ENCODE assay signal across 37 cellular contexts in genomic region chr10:100507357-100507732, GRCh38. TPM values are rescaled to one million over a fixed set of nuclear protein-coding genes. Genes with fewer than 3 reads are reported as not detected.
A peak's percentile ranks its signal among the peaks of the same experiment; 100 is the strongest.
DNase-seq lines count a peak whose midpoint lies in the region; ATAC-seq lines count a peak whose summit lies in the region.
"Had no signal": no experiment of that assay in that cellular context is flagged by ENCODE, and none has a peak within 500 bp of the region (broad histone marks: within the 10 kb centered on the region; RNA-seq: fewer than 3 reads in every experiment).

No MANE protein-coding gene starts in this region.

- H4K91ac ChIP-seq in trophoblast cell (ENCODE audit: low read depth, low read length) = peak overlapping the region; percentile 84

- H3K27me3 Mint-ChIP-seq in T-helper 2 cell treated with Interferon-gamma antibody and Interleukin-4, amounts not matched to agents 5 μg/mL and 100 μg/mL, for 36 hours (ENCODE audit: low read depth) = no peaks in the 10 kb centered on the region
- H3K27me3 Mint-ChIP-seq in activated naive CD8-positive, alpha-beta T cell = no peaks in the 10 kb centered on the region
- no peaks in the 10 kb centered on the region for H3K27me3 Mint-ChIP-seq in activated naive CD8-positive, alpha-beta T cell treated with anti-CD3 and anti-CD28 coated beads, Interleukin-2, amount 50 U/mL, for 24 hours
- H3K27me3 Mint-ChIP-seq in activated CD4-positive, alpha-beta memory T cell treated with anti-CD3 and anti-CD28 coated beads, Interleukin-2, amount 10 ng/mL, durations not matched to agents 7 days and 5 days = no peaks in the 10 kb centered on the region
- H3K27me3 Mint-ChIP-seq: activated naive CD4-positive, alpha-beta T cell treated with anti-CD3 and anti-CD28 coated beads, Interleukin-2, amount 50 U/mL, for 24 hours; stimulated activated memory B cell treated with anti-CD40 and anti-IgM and Interleukin-4, amounts not matched to agents 10 μg/mL and 1 μg/mL and 100 μg/mL, for 72 hours had no signal

- no peak overlapping the region for H3K4me3 ChIP-seq in trophoblast cell (ENCODE audit: low read depth, low read length)
- H3K4me3 ChIP-seq: ascending aorta, cardiac muscle cell, colonic mucosa, HAP-1, suprapubic skin, upper lobe of right lung had no signal

- DNase-seq in T-helper 2 cell treated with Interferon-gamma antibody and Interleukin-4, amounts not matched to agents 5 μg/mL and 100 μg/mL, for 36 hours (ENCODE audit: low spot score) = no peak
- DNase-seq in T-helper 2 cell = no peak
- DNase-seq in activated naive CD8-positive, alpha-beta T cell treated with anti-CD3 and anti-CD28 coated beads, Interleukin-2, amount 50 U/mL, for 24 hours = no peak
- DNase-seq in activated CD4-positive, alpha-beta memory T cell treated with anti-CD3 and anti-CD28 coated beads, Interleukin-2, amount 10 ng/mL, durations not matched to agents 7 days and 5 days = no peak
- no peak for DNase-seq in trophoblast cell
- DNase-seq in occipital lobe (lab: John Stamatoyannopoulos, UW) = no peak
- no peak for DNase-seq in hippocampal formation (lab: John Stamatoyannopoulos, UW)
- DNase-seq: 8988T; activated CD4-positive, alpha-beta T cell treated with anti-CD3 and anti-CD28 coated beads for 4 hours; C1 segment of cervical spinal cord; colonic mucosa; effector CD8-positive, alpha-beta T cell; hypothalamus; immature natural killer cell; Kasumi-1; left colon; MV-4-11; NCI-H1436; NCI-H2081; NCI-H526 treated with DMSO at 0.1 percent for 48 hours; nephron progenitor cell; SIG-M5; stimulated activated CD4-positive, alpha-beta T cell treated with anti-CD3 and anti-CD28 coated beads, Interleukin-4, amount 100 ng/mL, for 4 hours; upper lobe of right lung had no signal

- no peak overlapping the region for H3K23ac ChIP-seq in trophoblast cell (ENCODE audit: low read length)

- H2BK120ac ChIP-seq in trophoblast cell (ENCODE audit: insufficient read depth, low read length, poor library complexity) = peak overlapping the region; percentile 70

- H2BK12ac ChIP-seq in trophoblast cell (ENCODE audit: low read length) = peak overlapping the region; percentile 85

- peaks cover 83% of the 10 kb centered on the region for H3K4me1 Mint-ChIP-seq in T-helper 2 cell treated with Interferon-gamma antibody and Interleukin-4, amounts not matched to agents 5 μg/mL and 100 μg/mL, for 36 hours (ENCODE audit: low read depth)
- peaks cover 76% of the 10 kb centered on the region for H3K4me1 Mint-ChIP-seq in activated naive CD8-positive, alpha-beta T cell (ENCODE audit: low read depth)
- peaks cover 69% of the 10 kb centered on the region for H3K4me1 Mint-ChIP-seq in activated naive CD8-positive, alpha-beta T cell treated with anti-CD3 and anti-CD28 coated beads, Interleukin-2, amount 50 U/mL, for 24 hours
- peaks cover 94% of the 10 kb centered on the region for H3K4me1 Mint-ChIP-seq in activated CD4-positive, alpha-beta memory T cell treated with anti-CD3 and anti-CD28 coated beads, Interleukin-2, amount 10 ng/mL, durations not matched to agents 7 days and 5 days
- H3K4me1 Mint-ChIP-seq: nephron progenitor cell; stimulated activated memory B cell treated with anti-CD40 and anti-IgM and Interleukin-4, amounts not matched to agents 10 μg/mL and 1 μg/mL and 100 μg/mL, for 72 hours had no signal

- H3K36me3 ChIP-seq in trophoblast cell (ENCODE audit: control insufficient read depth in 1 of 2, insufficient read depth in 2 of 2, low read length in 2 of 2) = peaks cover 0 to 6% of the 10 kb centered on the region in 2 experiments
- H3K36me3 ChIP-seq: colonic mucosa had no signal

- CTCF ChIA-PET in activated CD4-positive, alpha-beta memory T cell treated with anti-CD3 and anti-CD28 coated beads, Interleukin-2, amount 10 ng/mL, durations not matched to agents 7 days and 5 days (lab: Charles Lee) = interaction anchor here (1.0 to 8.7 kb wide), 11 partner anchors 10 to 169 kb away, joined by 3 to 114 read pairs (median 31); partner anchors contain the start of gene HIF1AN

- H2AFZ ChIP-seq in trophoblast cell (ENCODE audit: insufficient read depth, low read length, poor library complexity) = no peak overlapping the region

- H3K9me3 ChIP-seq in trophoblast cell (ENCODE audit: insufficient read depth, low read depth, low read length) = no peaks in the 10 kb centered on the region
- H3K9me3 ChIP-seq: ascending aorta, colonic mucosa, HAP-1, suprapubic skin, upper lobe of right lung had no signal

- peak overlapping the region; percentile 18 for H2AK5ac ChIP-seq in trophoblast cell (ENCODE audit: low read length)

- H3K4me1 ChIP-seq in trophoblast cell (ENCODE audit: control insufficient read depth in 1 of 2, insufficient read depth in 2 of 2, low read length in 2 of 2) = peaks cover 24% of the 10 kb centered on the region in 2 experiments
- H3K4me1 ChIP-seq: ascending aorta, colonic mucosa, suprapubic skin, upper lobe of right lung had no signal

- peaks cover 6% of the 10 kb centered on the region for H3K79me1 ChIP-seq in trophoblast cell (ENCODE audit: low read length)

- peak overlapping the region; percentile 11 for H3K4me2 ChIP-seq in trophoblast cell (ENCODE audit: low read length)

- H3K4ac ChIP-seq in trophoblast cell (ENCODE audit: low read depth, low read length) = peak overlapping the region; percentile 19

- H4K12ac ChIP-seq in trophoblast cell (ENCODE audit: low read depth, low read length) = peak overlapping the region; percentile 13

- H3K27ac Mint-ChIP-seq in T-helper 2 cell treated with Interferon-gamma antibody and Interleukin-4, amounts not matched to agents 5 μg/mL and 100 μg/mL, for 36 hours = peak overlapping the region; percentile 93
- H3K27ac Mint-ChIP-seq in activated naive CD8-positive, alpha-beta T cell = peak overlapping the region; percentile 83
- H3K27ac Mint-ChIP-seq in activated naive CD8-positive, alpha-beta T cell treated with anti-CD3 and anti-CD28 coated beads, Interleukin-2, amount 50 U/mL, for 24 hours = no peak overlapping the region
- peak overlapping the region; percentile 94 for H3K27ac Mint-ChIP-seq in activated CD4-positive, alpha-beta memory T cell treated with anti-CD3 and anti-CD28 coated beads, Interleukin-2, amount 10 ng/mL, durations not matched to agents 7 days and 5 days
- H3K27ac Mint-ChIP-seq: nephron progenitor cell; stimulated activated memory B cell treated with anti-CD40 and anti-IgM and Interleukin-4, amounts not matched to agents 10 μg/mL and 1 μg/mL and 100 μg/mL, for 72 hours had no signal

- H3K9me3 Mint-ChIP-seq in T-helper 2 cell treated with Interferon-gamma antibody and Interleukin-4, amounts not matched to agents 5 μg/mL and 100 μg/mL, for 36 hours = no peaks in the 10 kb centered on the region
- no peaks in the 10 kb centered on the region for H3K9me3 Mint-ChIP-seq in activated naive CD8-positive, alpha-beta T cell (ENCODE audit: low read depth)
- H3K9me3 Mint-ChIP-seq in activated naive CD8-positive, alpha-beta T cell treated with anti-CD3 and anti-CD28 coated beads, Interleukin-2, amount 50 U/mL, for 24 hours = no peaks in the 10 kb centered on the region
- no peaks in the 10 kb centered on the region for H3K9me3 Mint-ChIP-seq in activated CD4-positive, alpha-beta memory T cell treated with anti-CD3 and anti-CD28 coated beads, Interleukin-2, amount 10 ng/mL, durations not matched to agents 7 days and 5 days
- H3K9me3 Mint-ChIP-seq: activated naive CD4-positive, alpha-beta T cell treated with anti-CD3 and anti-CD28 coated beads, Interleukin-2, amount 50 U/mL, for 24 hours; immature natural killer cell; nephron progenitor cell; stimulated activated memory B cell treated with anti-CD40 and anti-IgM and Interleukin-4, amounts not matched to agents 10 μg/mL and 1 μg/mL and 100 μg/mL, for 72 hours had no signal

- peak overlapping the region; percentile 76 for H2BK5ac ChIP-seq in trophoblast cell (ENCODE audit: low read depth, low read length, poor library complexity)

- H4K8ac ChIP-seq in trophoblast cell (ENCODE audit: low read depth, low read length) = peak overlapping the region; percentile 30

- no peaks in the 10 kb centered on the region for H3K27me3 ChIP-seq in trophoblast cell (ENCODE audit: insufficient read depth, low read length)
- H3K27me3 ChIP-seq: ascending aorta, cardiac muscle cell, colonic mucosa, suprapubic skin, upper lobe of right lung had no signal

- H3K14ac ChIP-seq in trophoblast cell (ENCODE audit: low read length) = peak overlapping the region; percentile 82

- H3K9ac ChIP-seq in trophoblast cell (ENCODE audit: low read length) = no peak overlapping the region

- H3K27ac ChIP-seq in trophoblast cell (ENCODE audit: low read depth, low read length) = peak overlapping the region; percentile 90
- H3K27ac ChIP-seq: ascending aorta, cardiac muscle cell, colonic mucosa, HL-60, suprapubic skin, upper lobe of right lung, VCaP had no signal

- no peak for ATAC-seq in activated naive CD8-positive, alpha-beta T cell treated with anti-CD3 and anti-CD28 coated beads, Interleukin-2, amount 50 U/mL, for 24 hours
- ATAC-seq: left colon; Panc1; stimulated activated memory B cell treated with anti-CD40 and anti-IgM and Interleukin-4, amounts not matched to agents 10 μg/mL and 1 μg/mL and 100 μg/mL, for 72 hours; upper lobe of right lung had no signal

- no peaks in the 10 kb centered on the region for H3K79me2 ChIP-seq in trophoblast cell (ENCODE audit: control insufficient read depth, insufficient read depth, low read length, poor library complexity)

- no CpG with 5 or more reads among the region's 5 CpGs for WGBS in trophoblast cell (ENCODE audit: extremely low coverage, insufficient coverage, insufficient read length)

- POLR2A ChIA-PET in activated CD4-positive, alpha-beta memory T cell treated with anti-CD3 and anti-CD28 coated beads, Interleukin-2, amount 10 ng/mL, durations not matched to agents 7 days and 5 days (lab: Charles Lee) = interaction anchor here (0.8 to 10.1 kb wide), 10 partner anchors 10 to 251 kb away, joined by 3 to 135 read pairs (median 54); partner anchors contain the start of genes BLOC1S2, HIF1AN, NDUFB8 and SCD

- peaks cover 55% of the 10 kb centered on the region for H3K36me3 Mint-ChIP-seq in T-helper 2 cell treated with Interferon-gamma antibody and Interleukin-4, amounts not matched to agents 5 μg/mL and 100 μg/mL, for 36 hours (ENCODE audit: low read depth)
- H3K36me3 Mint-ChIP-seq in activated naive CD8-positive, alpha-beta T cell = peaks cover 14% of the 10 kb centered on the region
- H3K36me3 Mint-ChIP-seq in activated naive CD8-positive, alpha-beta T cell treated with anti-CD3 and anti-CD28 coated beads, Interleukin-2, amount 50 U/mL, for 24 hours (ENCODE audit: low read depth) = peaks cover 32% of the 10 kb centered on the region
- peaks cover 66% of the 10 kb centered on the region for H3K36me3 Mint-ChIP-seq in activated CD4-positive, alpha-beta memory T cell treated with anti-CD3 and anti-CD28 coated beads, Interleukin-2, amount 10 ng/mL, durations not matched to agents 7 days and 5 days (ENCODE audit: low read depth)

- peak overlapping the region; percentile 71 for H3K18ac ChIP-seq in trophoblast cell (ENCODE audit: low read length)

- H3K4me3 Mint-ChIP-seq in T-helper 2 cell treated with Interferon-gamma antibody and Interleukin-4, amounts not matched to agents 5 μg/mL and 100 μg/mL, for 36 hours = peak overlapping the region; percentile 85
- no peak overlapping the region for H3K4me3 Mint-ChIP-seq in activated naive CD8-positive, alpha-beta T cell
- no peak overlapping the region for H3K4me3 Mint-ChIP-seq in activated naive CD8-positive, alpha-beta T cell treated with anti-CD3 and anti-CD28 coated beads, Interleukin-2, amount 50 U/mL, for 24 hours
- H3K4me3 Mint-ChIP-seq in activated CD4-positive, alpha-beta memory T cell treated with anti-CD3 and anti-CD28 coated beads, Interleukin-2, amount 10 ng/mL, durations not matched to agents 7 days and 5 days = peak overlapping the region; percentile 80
- H3K4me3 Mint-ChIP-seq: immature natural killer cell; nephron progenitor cell; stimulated activated memory B cell treated with anti-CD40 and anti-IgM and Interleukin-4, amounts not matched to agents 10 μg/mL and 1 μg/mL and 100 μg/mL, for 72 hours had no signal

RNA-seq across cellular contexts. Expression of gene SEC31B, which starts 12.3 kb away (rescaled TPM):
- 100 to 1,000 TPM; 138 to 139 TPM for total RNA-seq in activated CD4-positive, alpha-beta memory T cell treated with anti-CD3 and anti-CD28 coated beads, Interleukin-2, amount 10 ng/mL, durations not matched to agents 7 days and 5 days
- 2.4 and 2.8 TPM in 2 replicates for polyA plus RNA-seq in trophoblast cell (2013)
- total RNA-seq in occipital lobe = 3.7 TPM

RNA-seq across cellular contexts. Expression of gene NDUFB8, which starts 22.3 kb away (rescaled TPM):
- total RNA-seq in activated CD4-positive, alpha-beta memory T cell treated with anti-CD3 and anti-CD28 coated beads, Interleukin-2, amount 10 ng/mL, durations not matched to agents 7 days and 5 days = 100 to 1,000 TPM; 315 to 324 TPM
- 229 and 233 TPM in 2 replicates for polyA plus RNA-seq in trophoblast cell (2013)
- total RNA-seq in occipital lobe = 102 TPM

RNA-seq across cellular contexts. Expression of gene HIF1AN, which starts 28.4 kb away (rescaled TPM):
- total RNA-seq in activated CD4-positive, alpha-beta memory T cell treated with anti-CD3 and anti-CD28 coated beads, Interleukin-2, amount 10 ng/mL, durations not matched to agents 7 days and 5 days = 10 to 100 TPM; 57.7 to 58.8 TPM
- 18.4 and 19.2 TPM in 2 replicates for polyA plus RNA-seq in trophoblast cell (2013)
- total RNA-seq in occipital lobe = 14.0 TPM

RNA-seq across cellular contexts. Expression of gene WNT8B, which starts 44.5 kb away (rescaled TPM):
- under 1 TPM in 1 of 2 experiments, not detected in 1; 0.23 TPM for total RNA-seq in activated CD4-positive, alpha-beta memory T cell treated with anti-CD3 and anti-CD28 coated beads, Interleukin-2, amount 10 ng/mL, durations not matched to agents 7 days and 5 days
- polyA plus RNA-seq in trophoblast cell (2013) = 0.01 TPM in 2 replicates
- not detected for total RNA-seq in occipital lobe
- total RNA-seq: ascending aorta, cardiac muscle cell, colonic mucosa, left colon, lung microvascular endothelial cell, mononuclear cell, osteocyte, upper lobe of right lung had no signal
- polyA plus RNA-seq: cardiac muscle cell, immature natural killer cell had no signal

Comparison
In these comparisons a context has a peak if more than half of its experiments do, and no peak if none do; other contexts are left out.
1. H3K4me3 Mint-ChIP-seq: peak in T-helper 2 cell treated with Interferon-gamma antibody and Interleukin-4, amounts not matched to agents 5 μg/mL and 100 μg/mL, for 36 hours (single experiment) and activated CD4-positive, alpha-beta memory T cell treated with anti-CD3 and anti-CD28 coated beads, Interleukin-2, amount 10 ng/mL, durations not matched to agents 7 days and 5 days (single experiment); none in activated naive CD8-positive, alpha-beta T cell (single experiment) and activated naive CD8-positive, alpha-beta T cell treated with anti-CD3 and anti-CD28 coated beads, Interleukin-2, amount 50 U/mL, for 24 hours (single experiment).
2. RNA of gene SEC31B, which starts 12.3 kb away (total RNA-seq): 138 to 139 TPM in activated CD4-positive, alpha-beta memory T cell treated with anti-CD3 and anti-CD28 coated beads, Interleukin-2, amount 10 ng/mL, durations not matched to agents 7 days and 5 days; 3.7 TPM in occipital lobe (single experiment); every median in the first group is over 10 times any median in the second.